ENCODE assay signal across 8 cellular contexts in the genomic region with DNA sequence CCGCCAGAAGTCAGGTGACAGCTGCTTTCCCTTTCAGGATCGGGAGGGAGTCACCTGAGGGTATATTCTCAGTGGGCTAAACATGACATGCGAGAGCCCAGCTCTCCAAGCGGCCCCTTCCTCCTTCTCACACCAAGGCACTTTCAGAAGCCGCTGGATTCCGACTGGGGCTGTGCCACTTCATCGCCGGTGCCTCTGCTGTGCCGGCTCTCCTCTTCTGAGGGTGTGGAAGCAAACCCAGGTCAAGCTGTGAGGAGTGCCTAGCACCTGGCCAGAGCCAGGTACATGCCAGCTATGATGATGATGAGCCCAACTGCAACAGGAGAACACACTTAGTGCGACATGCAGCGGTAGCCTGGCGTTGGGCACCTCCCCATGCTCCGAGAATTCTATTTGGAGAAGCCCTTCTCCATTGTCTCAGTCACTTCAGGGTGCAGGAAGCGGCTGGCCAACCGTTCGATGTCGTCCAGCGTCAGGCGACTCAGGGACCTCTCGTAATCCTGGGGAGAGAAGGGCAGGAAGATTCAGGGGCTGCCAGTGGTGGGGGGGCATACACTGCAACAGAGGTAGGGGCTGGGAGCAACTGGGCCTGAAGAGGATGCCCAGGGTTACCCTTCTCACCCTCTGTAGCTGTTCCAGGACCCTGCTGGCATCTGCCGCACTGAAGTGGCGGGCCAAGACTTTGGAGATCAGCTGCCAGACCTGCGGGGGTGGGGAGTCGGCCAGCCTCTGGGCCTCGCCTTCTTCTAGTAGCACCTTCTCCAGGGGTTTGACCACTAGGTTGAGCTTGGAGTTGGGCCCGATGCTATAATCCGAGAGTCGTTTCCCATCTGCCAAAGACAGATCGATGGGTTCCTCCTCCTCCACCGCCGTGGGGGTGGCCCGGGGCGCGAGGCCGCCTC. TPM values are rescaled to one million over a fixed set of nuclear protein-coding genes. Genes with fewer than 3 reads are reported as not detected.
DNase-seq lines count a peak whose midpoint lies in the region; ATAC-seq and TF ChIP-seq lines count a peak whose summit lies in the region.

No MANE protein-coding gene starts in this region.

- H3K27ac ChIP-seq in CD4-positive, alpha-beta memory T cell (ENCODE audit: low read depth, low read length) = peak overlapping the region; percentile 62

- H3K9me3 ChIP-seq in CD4-positive, alpha-beta memory T cell (ENCODE audit: control insufficient read depth in 1 of 2, low read length in 2 of 2) = no peaks in the 10 kb centered on the region
- no peaks in the 10 kb centered on the region for H3K9me3 ChIP-seq in MG63

- no peaks in the 10 kb centered on the region for H3K27me3 Mint-ChIP-seq in CD4-positive, alpha-beta memory T cell
- H3K27me3 Mint-ChIP-seq in effector memory CD8-positive, alpha-beta T cell = no peaks in the 10 kb centered on the region
- no peaks in the 10 kb centered on the region for H3K27me3 Mint-ChIP-seq in neural crest cell (ENCODE audit: low read depth)

- intact Hi-C loops in CD4-positive, alpha-beta memory T cell (cut with micrococcal nuclease) = no loop called here
- intact Hi-C loops in left colon (cut with DNase I, micrococcal nuclease) = no loop called here

- peak overlapping the region in 5 of 7 donors; percentile 9 to 77 (median 27) for H3K27ac Mint-ChIP-seq in CD4-positive, alpha-beta memory T cell
- peak overlapping the region in 1 of 2 donors; percentile 23 for H3K27ac Mint-ChIP-seq in effector memory CD8-positive, alpha-beta T cell
- no peak overlapping the region for H3K27ac Mint-ChIP-seq in neural crest cell (ENCODE audit: unreplicated experiment)

- DNase-seq in CD4-positive, alpha-beta memory T cell = no peak
- DNase-seq in MG63 (no peak), neural crest cell (ENCODE audit: low read depth, low spot score) (no peak), left colon (no peak), NCI-H226 (no peak)
- no peak for DNase-seq in effector memory CD8-positive, alpha-beta T cell
- no peak for DNase-seq in stimulated activated CD4-positive, alpha-beta T cell treated with anti-CD3 and anti-CD28 coated beads, Interleukin-2, amount 100 ng/mL, for 48 hours
- no peak for DNase-seq in stimulated activated CD8-positive, alpha-beta memory T cell treated with anti-CD3 and anti-CD28 coated beads, Interleukin-4, amount 100 ng/mL, for 48 hours

- ATAC-seq in effector memory CD8-positive, alpha-beta T cell (replicated peaks) = no peak
- ATAC-seq in left colon = no peak

- peaks cover 5 to 45% (median 13%) of the 10 kb centered on the region in 4 donors for H3K4me1 Mint-ChIP-seq in CD4-positive, alpha-beta memory T cell
- H3K4me1 Mint-ChIP-seq in effector memory CD8-positive, alpha-beta T cell (ENCODE audit: low read depth in 2 of 2) = peaks cover 7 to 19% of the 10 kb centered on the region in 2 donors
- peaks cover 6% of the 10 kb centered on the region for H3K4me1 Mint-ChIP-seq in neural crest cell

- TF ChIP-seq CTCF in neural crest cell (conservative IDR thresholded peaks at IDR 0.05) = no peak

- no peaks in the 10 kb centered on the region for H3K27me3 ChIP-seq in CD4-positive, alpha-beta memory T cell (ENCODE audit: insufficient read depth, low read length)
- H3K27me3 ChIP-seq in MG63 = no peaks in the 10 kb centered on the region

- peaks cover 0 to 7% of the 10 kb centered on the region in 2 donors for H3K36me3 Mint-ChIP-seq in CD4-positive, alpha-beta memory T cell
- peaks cover 37% of the 10 kb centered on the region for H3K36me3 Mint-ChIP-seq in effector memory CD8-positive, alpha-beta T cell (ENCODE audit: insufficient read depth)
- peaks cover 14% of the 10 kb centered on the region for H3K36me3 Mint-ChIP-seq in neural crest cell (ENCODE audit: low read depth)

- H3K4me1 ChIP-seq in CD4-positive, alpha-beta memory T cell (ENCODE audit: insufficient read depth, low read length) = peaks cover 44% of the 10 kb centered on the region

- no peaks in the 10 kb centered on the region for H3K9me3 Mint-ChIP-seq in CD4-positive, alpha-beta memory T cell
- no peaks in the 10 kb centered on the region for H3K9me3 Mint-ChIP-seq in effector memory CD8-positive, alpha-beta T cell
- H3K9me3 Mint-ChIP-seq in neural crest cell = no peaks in the 10 kb centered on the region

- H3K4me3 ChIP-seq in CD4-positive, alpha-beta memory T cell (ENCODE audit: low read length in 2 of 2) = peak overlapping the region; percentile 17 to 35
- peak overlapping the region; percentile 59 for H3K4me3 ChIP-seq in MG63

- CTCF ChIA-PET in CD4-positive, alpha-beta memory T cell (lab: Charles Lee; ENCODE audit: partially characterized antibody) = interaction anchor here (3.4 kb wide), 1 partner anchor 42 kb away, joined by 10 read pairs; no protein-coding TSS in a partner anchor

- no peaks in the 10 kb centered on the region for H3K36me3 ChIP-seq in CD4-positive, alpha-beta memory T cell (ENCODE audit: insufficient read depth, low read length)
- peaks cover 16% of the 10 kb centered on the region for H3K36me3 ChIP-seq in MG63

- POLR2A ChIA-PET in CD4-positive, alpha-beta memory T cell (lab: Charles Lee; ENCODE audit: partially characterized antibody) = interaction anchor here (0.6 to 8.9 kb wide), 17 partner anchors 9 to 514 kb away, joined by 3 to 111 read pairs (median 6); a partner anchor contains a TSS

- H3K4me3 Mint-ChIP-seq in CD4-positive, alpha-beta memory T cell = peak overlapping the region; percentile 54 to 75 (median 68)
- peak overlapping the region; percentile 50 to 51 for H3K4me3 Mint-ChIP-seq in effector memory CD8-positive, alpha-beta T cell
- peak overlapping the region; percentile 66 for H3K4me3 Mint-ChIP-seq in neural crest cell

RNA-seq across cellular contexts. Expression of a gene that starts 1.0 kb away (rescaled TPM):
- total RNA-seq in CD4-positive, alpha-beta memory T cell = 10 to 100 TPM; 33.2 to 41.3 TPM
- 10 to 100 TPM; 56.9 to 66.8 TPM for polyA plus RNA-seq in CD4-positive, alpha-beta memory T cell
- total RNA-seq in MG63 (2014; rRNA removed; shearing (Covaris generic); ENCODE audit: low replicate concordance) = 51.9 and 101 TPM in 2 replicates
- total RNA-seq in neural crest cell = 39.2 and 39.5 TPM in 2 replicates
- total RNA-seq in left colon = 10 to 100 TPM; 30.5 to 34.5 TPM

RNA-seq across cellular contexts. Expression of a gene that starts 5.0 kb away (rescaled TPM):
- 10 to 100 TPM; 22.5 to 23.7 TPM for total RNA-seq in CD4-positive, alpha-beta memory T cell
- 10 to 100 TPM; 61.4 to 62.3 TPM for polyA plus RNA-seq in CD4-positive, alpha-beta memory T cell
- 5.1 and 15.2 TPM in 2 replicates for total RNA-seq in MG63 (2014; rRNA removed; shearing (Covaris generic); ENCODE audit: low replicate concordance)
- total RNA-seq in neural crest cell (7.8 TPM in 2 replicates), left colon (10 to 100 TPM; 23.8 to 30.0 TPM)

RNA-seq across cellular contexts. Expression of a gene that starts 6.3 kb away (rescaled TPM):
- 10 to 100 TPM; 18.5 to 19.3 TPM for total RNA-seq in CD4-positive, alpha-beta memory T cell
- 10 to 100 TPM; 46.0 to 58.0 TPM for polyA plus RNA-seq in CD4-positive, alpha-beta memory T cell
- 20.5 and 25.7 TPM in 2 replicates for total RNA-seq in MG63 (2014; rRNA removed; shearing (Covaris generic); ENCODE audit: low replicate concordance)
- total RNA-seq in neural crest cell (20.7 and 22.6 TPM in 2 replicates), left colon (10 to 100 TPM in 1 of 2 donors, 1 to 10 TPM in 1; 9.8 to 11.5 TPM)

RNA-seq across cellular contexts. Expression of a gene that starts 27.3 kb away (rescaled TPM):
- 10 to 100 TPM; 78.8 to 90.3 TPM for total RNA-seq in CD4-positive, alpha-beta memory T cell
- 1 to 10 TPM in 1 of 2 donors, under 1 TPM in 1; 0.29 to 1.2 TPM for polyA plus RNA-seq in CD4-positive, alpha-beta memory T cell
- 0.27 and 5.0 TPM in 2 replicates for total RNA-seq in MG63 (2014; rRNA removed; shearing (Covaris generic); ENCODE audit: low replicate concordance)
- total RNA-seq in neural crest cell (74.1 and 75.1 TPM in 2 replicates), left colon (10 to 100 TPM; 48.9 to 68.2 TPM)

RNA-seq across cellular contexts. Expression of a gene that starts 30.6 kb away (rescaled TPM):
- 10 to 100 TPM; 51.0 to 51.8 TPM for total RNA-seq in CD4-positive, alpha-beta memory T cell
- 10 to 100 TPM; 18.4 to 20.2 TPM for polyA plus RNA-seq in CD4-positive, alpha-beta memory T cell
- 22.3 and 48.2 TPM in 2 replicates for total RNA-seq in MG63 (2014; rRNA removed; shearing (Covaris generic); ENCODE audit: low replicate concordance)
- total RNA-seq in neural crest cell = 25.8 and 29.9 TPM in 2 replicates
- total RNA-seq in left colon = 10 to 100 TPM; 64.3 to 75.0 TPM
